Comparison of ENCODE assay signal across 1 cellular context in the genomic region with DNA sequence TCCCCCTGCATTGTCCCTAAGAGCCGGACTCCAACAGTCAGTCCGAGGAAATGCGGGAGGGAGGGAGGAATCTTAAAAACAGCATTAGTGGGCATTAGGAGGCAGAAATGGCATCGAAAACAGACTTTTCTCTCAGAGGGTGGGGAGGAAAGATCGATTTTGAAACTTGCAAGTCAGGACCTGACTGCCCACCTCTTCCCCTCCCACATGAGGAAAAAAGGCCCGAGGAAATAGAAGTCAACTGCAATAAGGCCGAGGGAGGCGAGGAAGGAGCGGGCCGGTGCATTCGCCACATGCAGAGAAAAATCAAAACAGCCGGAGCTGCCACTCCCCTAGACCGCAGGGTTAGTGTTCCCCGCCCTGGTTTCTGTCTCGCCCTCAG.
A peak's percentile ranks its signal among the peaks of the same experiment; 100 is the strongest.
TF ChIP-seq lines count a peak whose summit lies in the region.

No MANE protein-coding gene starts in this region.

TF ChIP-seq in H1, 55 proteins besides CTCF, POLR2A, EP300 and RAD21:
- TF ChIP-seq RNF2 (IDR thresholded peaks at IDR 0.05; ENCODE audit: borderline replicate concordance, low read depth, low read length, missing control alignments, poor library complexity, severe bottlenecking) (peak; percentile 83), CBX8 (IDR thresholded peaks at IDR 0.05; ENCODE audit: borderline replicate concordance, low read depth, low read length) (peak; percentile 52; the same call in 1 of the 2 replicates), SP1 (IDR thresholded peaks at IDR 0.05; ENCODE audit: low read depth, low read length) (no peak)
